In the genomic region with DNA sequence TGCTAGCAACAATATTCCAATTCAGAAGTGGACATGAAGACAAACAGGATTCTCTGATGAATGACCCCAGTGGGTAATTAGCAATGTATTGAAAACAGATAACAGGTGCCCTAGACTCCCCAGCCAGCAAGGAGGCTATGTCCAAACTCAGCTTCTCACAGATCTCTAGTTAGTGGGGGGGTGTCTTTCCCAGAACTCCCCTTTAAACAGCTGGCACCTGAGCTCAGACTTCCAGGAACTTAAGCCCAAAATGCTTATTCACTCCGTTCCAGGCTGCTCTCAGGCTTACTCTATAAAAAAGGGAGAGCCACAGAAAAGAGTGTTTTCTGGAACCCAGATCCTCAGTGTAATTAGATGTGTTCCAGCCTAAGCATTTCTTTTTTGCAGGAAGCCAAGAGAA, we compare ENCODE assay signal across 32 cellular contexts.
"Had no signal": no experiment of that assay in that cellular context is flagged by ENCODE, and none has a peak within 500 bp of the region (broad histone marks: within the 10 kb centered on the region; RNA-seq: fewer than 3 reads in every experiment).

No MANE protein-coding gene starts in this region.

- H3K27me3 Mint-ChIP-seq: IgD-negative memory B cell had no signal

- H3K4me2 ChIP-seq: KMS-11, SK-N-SH had no signal

- H3K4me1 ChIP-seq: SJCRH30 had no signal

- H3K4me3 ChIP-seq: cardiac muscle cell, MG63, SJCRH30 had no signal

- H3K36me3 Mint-ChIP-seq: activated naive CD8-positive, alpha-beta T cell; IgD-negative memory B cell had no signal

- H3K9ac ChIP-seq: KMS-11, SK-N-SH had no signal

- H3K4me3 Mint-ChIP-seq: activated CD4-positive, alpha-beta memory T cell treated with anti-CD3 and anti-CD28 coated beads, Interleukin-2, amount 10 ng/mL, durations not matched to agents 7 days and 5 days; activated CD4-positive, alpha-beta T cell treated with anti-CD3 and anti-CD28 coated beads for 36 hours; activated naive CD4-positive, alpha-beta T cell treated with anti-CD3 and anti-CD28 coated beads for 36 hours; activated naive CD8-positive, alpha-beta T cell; activated T-helper 17 cell treated with anti-CD3 and anti-CD28 coated beads, Interleukin-2, amount 50 U/mL, for 72 hours; IgD-negative memory B cell had no signal

- H3K27ac Mint-ChIP-seq: activated CD4-positive, alpha-beta memory T cell treated with anti-CD3 and anti-CD28 coated beads, Interleukin-2, amount 10 ng/mL, durations not matched to agents 7 days and 5 days; activated CD4-positive, alpha-beta T cell treated with anti-CD3 and anti-CD28 coated beads for 36 hours; activated naive CD4-positive, alpha-beta T cell treated with anti-CD3 and anti-CD28 coated beads for 36 hours; activated naive CD8-positive, alpha-beta T cell; activated T-helper 17 cell treated with anti-CD3 and anti-CD28 coated beads, Interleukin-2, amount 50 U/mL, for 72 hours; IgD-negative memory B cell had no signal

- ATAC-seq: activated CD4-positive, alpha-beta T cell treated with anti-CD3 and anti-CD28 coated beads for 36 hours; activated T-helper 17 cell treated with anti-CD3 and anti-CD28 coated beads, Interleukin-2, amount 50 U/mL, for 72 hours; Panc1; Right ventricle myocardium inferior had no signal

- H3K9me3 Mint-ChIP-seq: activated CD4-positive, alpha-beta memory T cell treated with anti-CD3 and anti-CD28 coated beads, Interleukin-2, amount 10 ng/mL, durations not matched to agents 7 days and 5 days had no signal

- H3K4me1 Mint-ChIP-seq: activated CD4-positive, alpha-beta memory T cell treated with anti-CD3 and anti-CD28 coated beads, Interleukin-2, amount 10 ng/mL, durations not matched to agents 7 days and 5 days; activated CD4-positive, alpha-beta T cell treated with anti-CD3 and anti-CD28 coated beads for 36 hours; activated T-helper 17 cell treated with anti-CD3 and anti-CD28 coated beads, Interleukin-2, amount 50 U/mL, for 72 hours; IgD-negative memory B cell had no signal

- H3K36me3 ChIP-seq: brain microvascular endothelial cell, cardiac muscle cell, MG63, SJCRH30 had no signal

- H3K27ac ChIP-seq: brain microvascular endothelial cell, cardiac muscle cell, KMS-11, SJCRH30, VCaP had no signal

- H3K27me3 ChIP-seq: brain microvascular endothelial cell, cardiac muscle cell, MG63, SJCRH30 had no signal

- DNase-seq: activated CD4-positive, alpha-beta memory T cell treated with anti-CD3 and anti-CD28 coated beads, Interleukin-2, amount 10 ng/mL, durations not matched to agents 7 days and 5 days; activated CD4-positive, alpha-beta T cell treated with anti-CD3 and anti-CD28 coated beads for 36 hours; activated CD4-positive, alpha-beta T cell treated with anti-CD3 and anti-CD28 coated beads, Interleukin-2, amount 50 U/mL, for 1 hour; activated CD4-positive, CD25-positive, alpha-beta regulatory T cell; activated gamma-delta T cell; activated naive CD4-positive, alpha-beta T cell treated with anti-CD3 and anti-CD28 coated beads for 36 hours; activated T-cell treated with anti-CD3 and anti-CD28 coated beads for 4 hours; activated T-cell treated with anti-CD3 and anti-CD28 coated beads, Interleukin-2, amount 50 U/mL, for 48 hours; brain microvascular endothelial cell; MG63; MV-4-11; NCI-H1092 treated with DMSO at 0.1 percent for 48 hours; NCI-H1417 treated with DMSO at 0.1 percent for 48 hours; NCI-H187 treated with DMSO at 0.1 percent for 48 hours; NCI-H2081 treated with DMSO at 0.1 percent for 48 hours; NCI-H446; NCI-H524 treated with DMSO at 0.1 percent for 48 hours; NCI-H748 treated with DMSO at 0.1 percent for 48 hours; NK-92 treated with Interleukin-12 subunit alpha and Interleukin-12 subunit beta, amount 100 ng/mL, for 24 hours; OCI-M1; RPMI8226; SK-N-SH; T-helper 1 cell had no signal
